ENCODE assay signal across 11 cellular contexts in the genomic region with DNA sequence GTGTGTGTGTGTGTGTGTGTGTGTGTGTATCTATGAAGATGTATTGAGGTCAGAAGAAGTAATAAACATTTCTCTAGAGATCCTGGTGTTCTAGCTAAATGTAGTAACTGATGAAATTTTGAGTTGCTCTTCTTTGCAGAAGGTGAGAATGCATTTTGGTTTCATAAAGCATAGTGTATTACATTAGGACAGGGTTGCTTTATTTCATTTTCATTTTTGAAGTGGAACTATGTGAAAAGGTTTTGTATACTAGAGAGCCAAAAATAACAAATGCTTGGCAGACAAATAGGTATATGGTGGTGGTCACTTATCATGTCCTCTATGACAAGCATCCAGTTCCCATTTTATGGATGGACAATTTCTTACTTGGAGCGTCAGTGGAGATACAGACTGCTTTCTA.
DNase-seq lines count a peak whose midpoint lies in the region; ATAC-seq, FAIRE-seq and TF ChIP-seq lines count a peak whose summit lies in the region.
"Had no signal": no experiment of that assay in that cellular context is flagged by ENCODE, and none has a peak within 500 bp of the region (broad histone marks: within the 10 kb centered on the region; RNA-seq: fewer than 3 reads in every experiment).

No MANE protein-coding gene starts in this region.

- no peaks in the 10 kb centered on the region for H3K79me2 ChIP-seq in OCI-LY3 (ENCODE audit: low read length)

- intact Hi-C loops in psoas muscle (cut with DNase I) = no loop called here

- peak; percentile 43 to 60 for ATAC-seq in activated T-cell treated with anti-CD3 and anti-CD28 coated beads, Interleukin-2, amount 50 U/mL, for 72 hours (replicated peaks in 1 of 2)
- ATAC-seq in HG02852 (IDR thresholded peaks at IDR 0.05; ENCODE audit: unreplicated experiment) (peak; percentile 83), psoas muscle (no peak)
- peak; percentile 58 for ATAC-seq in stimulated activated memory B cell treated with anti-CD40 and anti-IgM and Interleukin-4, amounts not matched to agents 10 μg/mL and 1 μg/mL and 100 μg/mL, for 72 hours

- DNase-seq in activated T-cell treated with anti-CD3 and anti-CD28 coated beads, Interleukin-2, amount 50 U/mL, for 72 hours = no peak
- no peak for DNase-seq in activated T-cell treated with anti-CD3 and anti-CD28 coated beads, Interleukin-2, amount 50 U/mL, for 1 hour
- DNase-seq in medulla oblongata (ENCODE audit: extremely low spot score) (no peak), psoas muscle (no peak), HTR-8/SVneo (ENCODE audit: insufficient read length, low spot score) (no peak)
- DNase-seq: activated CD8-positive, alpha-beta memory T cell treated with anti-CD3 and anti-CD28 coated beads for 24 hours; NCI-H82 had no signal

- H3K27me3 ChIP-seq in OCI-LY3 (ENCODE audit: low read depth, low read length) (no peaks in the 10 kb centered on the region), psoas muscle (ENCODE audit: insufficient read depth in 3 of 3, low read length in 2 of 3) (no peaks in the 10 kb centered on the region)

- H3K4me1 Mint-ChIP-seq in activated T-cell treated with anti-CD3 and anti-CD28 coated beads, Interleukin-2, amount 50 U/mL, for 72 hours (ENCODE audit: low read depth) = peaks cover 24% of the 10 kb centered on the region
- H3K4me1 Mint-ChIP-seq in stimulated activated memory B cell treated with anti-CD40 and anti-IgM and Interleukin-4, amounts not matched to agents 10 μg/mL and 1 μg/mL and 100 μg/mL, for 72 hours = peaks cover 24% of the 10 kb centered on the region

- peaks cover 3 to 4% of the 10 kb centered on the region in 2 donors for H3K36me3 Mint-ChIP-seq in activated T-cell treated with anti-CD3 and anti-CD28 coated beads, Interleukin-2, amount 50 U/mL, for 72 hours (ENCODE audit: insufficient read depth in 2 of 2)
- peaks cover 6% of the 10 kb centered on the region for H3K36me3 Mint-ChIP-seq in stimulated activated memory B cell treated with anti-CD40 and anti-IgM and Interleukin-4, amounts not matched to agents 10 μg/mL and 1 μg/mL and 100 μg/mL, for 72 hours

- no peaks in the 10 kb centered on the region for H3K27me3 Mint-ChIP-seq in activated T-cell treated with anti-CD3 and anti-CD28 coated beads, Interleukin-2, amount 50 U/mL, for 72 hours (ENCODE audit: low read depth)
- H3K27me3 Mint-ChIP-seq in stimulated activated memory B cell treated with anti-CD40 and anti-IgM and Interleukin-4, amounts not matched to agents 10 μg/mL and 1 μg/mL and 100 μg/mL, for 72 hours = no peaks in the 10 kb centered on the region

- H3K4me3 Mint-ChIP-seq in activated T-cell treated with anti-CD3 and anti-CD28 coated beads, Interleukin-2, amount 50 U/mL, for 72 hours = peak overlapping the region; percentile 73 to 96
- H3K4me3 Mint-ChIP-seq in stimulated activated memory B cell treated with anti-CD40 and anti-IgM and Interleukin-4, amounts not matched to agents 10 μg/mL and 1 μg/mL and 100 μg/mL, for 72 hours = peak overlapping the region; percentile 46

- FAIRE-seq in HTR-8/SVneo (lab: Jason Lieb, UNC) = no peak
- FAIRE-seq: H1 had no signal

- H3K36me3 ChIP-seq in OCI-LY3 (replicated peaks; ENCODE audit: low read depth, low read length) (no peaks in the 10 kb centered on the region), psoas muscle (ENCODE audit: insufficient read depth in 1 of 2, low read depth in 1 of 2) (no peaks in the 10 kb centered on the region)

- no peaks in the 10 kb centered on the region for H4K20me1 ChIP-seq in OCI-LY3 (ENCODE audit: insufficient read depth, low read length)

- H2AFZ ChIP-seq in OCI-LY3 (ENCODE audit: low read depth, low read length) = 0 out of 2 replicates have a peak overlapping the region, but pooled peaks have one; percentile 33

- TF ChIP-seq CTCF in OCI-LY3 (IDR thresholded peaks at IDR 0.05; ENCODE audit: low read depth, low read length) (no peak), psoas muscle (IDR thresholded peaks at IDR 0.05) (no peak)

- H3K9ac ChIP-seq in OCI-LY3 (ENCODE audit: low read length) = peak overlapping the region; percentile 25; the same call in 1 of the 2 replicates

- H3K9me3 ChIP-seq in OCI-LY3 (ENCODE audit: insufficient read depth, low read length) (no peaks in the 10 kb centered on the region; the same call in 1 of the 2 replicates), psoas muscle (no peaks in the 10 kb centered on the region)

- H3K27ac ChIP-seq in OCI-LY3 (ENCODE audit: low read length) = peak overlapping the region; percentile 61
- no peak overlapping the region for H3K27ac ChIP-seq in psoas muscle

- H3K4me3 ChIP-seq in OCI-LY3 (ENCODE audit: low read length) (peak overlapping the region; percentile 40), psoas muscle (no peak overlapping the region)

- H3K4me1 ChIP-seq in OCI-LY3 (ENCODE audit: low read length) (peaks cover 26% of the 10 kb centered on the region), psoas muscle (no peaks in the 10 kb centered on the region)

- H3K9me3 Mint-ChIP-seq in activated T-cell treated with anti-CD3 and anti-CD28 coated beads, Interleukin-2, amount 50 U/mL, for 72 hours = peaks cover 2 to 4% of the 10 kb centered on the region in 2 donors
- H3K9me3 Mint-ChIP-seq in stimulated activated memory B cell treated with anti-CD40 and anti-IgM and Interleukin-4, amounts not matched to agents 10 μg/mL and 1 μg/mL and 100 μg/mL, for 72 hours = peaks cover 2% of the 10 kb centered on the region

- H3K4me2 ChIP-seq in OCI-LY3 (ENCODE audit: low read length) = peak overlapping the region; percentile 63

- 71 to 83% (median 74%) methylated on average over 1 of the region's 1 CpG for WGBS in psoas muscle, 3 donors

- H3K27ac Mint-ChIP-seq in activated T-cell treated with anti-CD3 and anti-CD28 coated beads, Interleukin-2, amount 50 U/mL, for 72 hours = peak overlapping the region; percentile 99
- peak overlapping the region; percentile 94 for H3K27ac Mint-ChIP-seq in stimulated activated memory B cell treated with anti-CD40 and anti-IgM and Interleukin-4, amounts not matched to agents 10 μg/mL and 1 μg/mL and 100 μg/mL, for 72 hours

Comparison
In these comparisons a context has a peak if more than half of its experiments do, and no peak if none do; other contexts are left out.
1. ATAC-seq: peak in activated T-cell treated with anti-CD3 and anti-CD28 coated beads, Interleukin-2, amount 50 U/mL, for 72 hours (2 of 2), HG02852 (single experiment) and stimulated activated memory B cell treated with anti-CD40 and anti-IgM and Interleukin-4, amounts not matched to agents 10 μg/mL and 1 μg/mL and 100 μg/mL, for 72 hours (single experiment); none in psoas muscle (0 of 4).